Comparison of ENCODE assay signal across 8 cellular contexts in the genomic region with DNA sequence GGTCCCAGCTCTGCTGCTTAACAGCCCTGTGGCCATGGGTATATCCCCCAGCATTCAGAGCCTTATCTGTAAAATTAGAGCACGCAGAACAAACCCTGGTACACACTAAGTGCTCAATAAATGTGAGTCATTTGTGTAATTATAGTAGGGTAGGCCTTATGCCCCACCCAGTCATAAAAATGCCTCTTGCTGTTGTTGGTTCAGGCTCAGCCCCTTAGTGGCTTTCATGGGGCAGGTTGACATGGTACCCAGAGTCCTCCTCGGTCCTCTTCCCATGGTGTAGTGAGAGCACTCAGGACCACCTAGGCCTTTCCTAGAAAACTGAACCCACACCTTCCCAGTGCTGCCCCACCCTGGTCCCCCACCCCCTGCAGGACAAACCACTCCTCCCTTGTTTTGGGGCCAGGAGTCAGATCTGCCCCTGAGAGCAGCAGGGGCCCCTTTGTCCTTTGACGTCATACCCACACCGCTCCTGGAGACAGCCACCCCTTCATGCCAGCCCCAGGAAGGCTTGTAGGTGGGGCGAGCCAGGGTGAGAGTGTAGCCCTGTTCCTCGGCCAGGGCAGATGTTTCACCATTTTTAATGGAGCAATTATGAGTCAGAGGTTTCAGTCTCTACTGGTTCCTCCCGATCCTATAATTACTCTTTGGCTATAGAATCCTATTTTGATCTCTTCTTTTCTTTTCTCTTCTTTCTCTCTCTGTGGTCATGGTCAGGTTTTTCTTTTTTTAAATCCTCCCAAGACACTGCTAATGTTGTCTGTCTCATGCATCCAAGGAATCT. TPM values are rescaled to one million over a fixed set of nuclear protein-coding genes. Genes with fewer than 3 reads are reported as not detected.
A peak's percentile ranks its signal among the peaks of the same experiment; 100 is the strongest.
DNase-seq lines count a peak whose midpoint lies in the region; ATAC-seq and TF ChIP-seq lines count a peak whose summit lies in the region.

No MANE protein-coding gene starts in this region.

- no peak for TF ChIP-seq CTCF in brain (conservative IDR thresholded peaks at IDR 0.05)

- peaks cover 70% of the 10 kb centered on the region for H3K36me3 Mint-ChIP-seq in brain

- peak overlapping the region in 2 of 5 experiments; percentile 0 to 10 for H3K4me3 Mint-ChIP-seq in brain

- ATAC-seq in left colon = peak; percentile 71
- ATAC-seq in GM21447 (IDR thresholded peaks at IDR 0.05; ENCODE audit: unreplicated experiment) = no peak

- intact Hi-C loops in left colon (cut with DNase I, micrococcal nuclease) = no loop called here

- H3K4me1 Mint-ChIP-seq in brain = peaks cover 48% of the 10 kb centered on the region

- peak overlapping the region; percentile 47 for H3K27ac ChIP-seq in temporal lobe (ENCODE audit: low read depth, low read length)

- H3K27ac Mint-ChIP-seq in brain = peak overlapping the region in 4 of 5 experiments; percentile 86 to 96 (median 90)

- no peaks in the 10 kb centered on the region for H3K27me3 Mint-ChIP-seq in brain

- peaks cover 0 to 18% (median 0%) of the 10 kb centered on the region in 5 experiments for H3K9me3 Mint-ChIP-seq in brain

- DNase-seq in stimulated activated CD4-positive, alpha-beta T cell treated with anti-CD3 and anti-CD28 coated beads, Interleukin-12 subunit alpha, Interleukin-12 subunit beta, amount 100 ng/mL, for 48 hours (ENCODE audit: low read depth in 2 of 3, low spot score in 1 of 3) = peak in 2 of 3 donors; percentile 11 to 25
- DNase-seq in stimulated activated CD4-positive, alpha-beta T cell treated with anti-CD3 and anti-CD28 coated beads, Interleukin-4, amount 100 ng/mL, for 4 hours = no peak
- DNase-seq in OCI-M1 (lab: John Stamatoyannopoulos, UW) (peak; percentile 71), left colon (peak; percentile 69 to 93), HuH-7 (ENCODE audit: low spot score) (no peak)

RNA-seq across cellular contexts. Expression of a gene that starts 36.8 kb away (rescaled TPM):
- polyA plus RNA-seq in brain (ENCODE audit: insufficient read depth, low read depth, low replicate concordance) = 379 TPM
- 1,000 to 10,000 TPM in 1 of 2 donors, 100 to 1,000 TPM in 1; 971 to 1,150 TPM for total RNA-seq in left colon
- 51.9 TPM for total RNA-seq in temporal lobe

Comparison
In these comparisons a context has a peak if more than half of its experiments do, and no peak if none do; other contexts are left out.
1. DNase-seq: peak in stimulated activated CD4-positive, alpha-beta T cell treated with anti-CD3 and anti-CD28 coated beads, Interleukin-12 subunit alpha, Interleukin-12 subunit beta, amount 100 ng/mL, for 48 hours (2 of 3), OCI-M1 (single experiment) and left colon (2 of 2); none in stimulated activated CD4-positive, alpha-beta T cell treated with anti-CD3 and anti-CD28 coated beads, Interleukin-4, amount 100 ng/mL, for 4 hours (0 of 2) and HuH-7 (single experiment).
2. RNA of a gene that starts 36.8 kb away (total RNA-seq): 971 to 1,150 TPM in left colon; 51.9 TPM in temporal lobe (single experiment); every median in the first group is over 10 times any median in the second.